ENCODE assay signal across 8 cellular contexts in genomic region chr13:30115257-30115600, GRCh38.
DNase-seq lines count a peak whose midpoint lies in the region; ATAC-seq and TF ChIP-seq lines count a peak whose summit lies in the region.

No MANE protein-coding gene starts in this region.

- H3K4me3 Mint-ChIP-seq in activated CD4-positive, alpha-beta T cell treated with anti-CD3 and anti-CD28 coated beads for 36 hours = peak overlapping the region; percentile 55
- H3K4me3 Mint-ChIP-seq in activated naive CD8-positive, alpha-beta T cell treated with anti-CD3 and anti-CD28 coated beads for 36 hours = peak overlapping the region; percentile 72

- no peaks in the 10 kb centered on the region for H3K9me3 ChIP-seq in thoracic aorta

- H3K27me3 ChIP-seq in layer of hippocampus (ENCODE audit: control insufficient read depth, insufficient read depth, low read length) (no peaks in the 10 kb centered on the region), thoracic aorta (replicated peaks; ENCODE audit: insufficient read depth) (no peaks in the 10 kb centered on the region)

- H3K27me3 Mint-ChIP-seq in activated CD4-positive, alpha-beta T cell treated with anti-CD3 and anti-CD28 coated beads for 36 hours = no peaks in the 10 kb centered on the region
- H3K27me3 Mint-ChIP-seq in activated naive CD8-positive, alpha-beta T cell treated with anti-CD3 and anti-CD28 coated beads for 36 hours = peaks cover 3% of the 10 kb centered on the region

- no peaks in the 10 kb centered on the region for H3K9me3 Mint-ChIP-seq in activated CD4-positive, alpha-beta T cell treated with anti-CD3 and anti-CD28 coated beads for 36 hours (ENCODE audit: low read depth)
- H3K9me3 Mint-ChIP-seq in activated naive CD8-positive, alpha-beta T cell treated with anti-CD3 and anti-CD28 coated beads for 36 hours = no peaks in the 10 kb centered on the region

- peak overlapping the region; percentile 72 for H3K4me3 ChIP-seq in thoracic aorta

- no peaks in the 10 kb centered on the region for H3K36me3 Mint-ChIP-seq in activated CD4-positive, alpha-beta T cell treated with anti-CD3 and anti-CD28 coated beads for 36 hours (ENCODE audit: low read depth)
- no peaks in the 10 kb centered on the region for H3K36me3 Mint-ChIP-seq in activated naive CD8-positive, alpha-beta T cell treated with anti-CD3 and anti-CD28 coated beads for 36 hours

- peaks cover 22 to 24% of the 10 kb centered on the region in 2 donors for H3K4me1 ChIP-seq in thoracic aorta (ENCODE audit: control insufficient read depth in 1 of 2, low read depth in 2 of 2)

- ATAC-seq in activated CD4-positive, alpha-beta T cell treated with anti-CD3 and anti-CD28 coated beads for 36 hours = peak; percentile 3
- ATAC-seq in thoracic aorta (ENCODE audit: insufficient number of reproducible peaks, low FRiP score, low read depth) (no peak), GM21447 (IDR thresholded peaks at IDR 0.05; ENCODE audit: unreplicated experiment) (no peak)

- TF ChIP-seq CTCF in thoracic aorta (IDR thresholded peaks at IDR 0.05) = no peak

- H3K4me1 Mint-ChIP-seq in activated CD4-positive, alpha-beta T cell treated with anti-CD3 and anti-CD28 coated beads for 36 hours = peaks cover 38% of the 10 kb centered on the region
- H3K4me1 Mint-ChIP-seq in activated naive CD8-positive, alpha-beta T cell treated with anti-CD3 and anti-CD28 coated beads for 36 hours = peaks cover 28% of the 10 kb centered on the region

- H3K27ac ChIP-seq in layer of hippocampus (ENCODE audit: low read depth, low read length) (peak overlapping the region; percentile 67), thoracic aorta (no peak overlapping the region)

- CTCF ChIA-PET in activated CD4-positive, alpha-beta T cell treated with anti-CD3 and anti-CD28 coated beads for 36 hours (lab: Charles Lee) = interaction anchor here (0.6 to 10.1 kb wide), 45 partner anchors 8 to 606 kb away, joined by 3 to 178 read pairs (median 4); no protein-coding TSS in a partner anchor

- H3K36me3 ChIP-seq in thoracic aorta = no peaks in the 10 kb centered on the region

- POLR2A ChIA-PET in activated CD4-positive, alpha-beta T cell treated with anti-CD3 and anti-CD28 coated beads for 36 hours (lab: Charles Lee) = interaction anchor here (1.7 kb wide), 2 partner anchors 180 to 344 kb away, joined by 3 to 9 read pairs; no protein-coding TSS in a partner anchor

- intact Hi-C loops in activated CD4-positive, alpha-beta T cell treated with anti-CD3 and anti-CD28 coated beads for 36 hours (cut with DNase I, micrococcal nuclease) = loop anchor here (1.0 to 10.0 kb wide), 7 partner anchors 180 to 610 kb away; partner anchors contain the start of genes KATNAL1 (in 1 of the 2) and SLC7A1 (in 1 of the 2)
- intact Hi-C loops in posterior vena cava (cut with DNase I) = loop anchor here (10.0 kb wide), 4 partner anchors 270 to 600 kb away; partner anchors contain the start of gene SLC7A1 (in 1 of the 2)

- no peak overlapping the region for H3K27ac Mint-ChIP-seq in activated CD4-positive, alpha-beta T cell treated with anti-CD3 and anti-CD28 coated beads for 36 hours
- no peak overlapping the region for H3K27ac Mint-ChIP-seq in activated naive CD8-positive, alpha-beta T cell treated with anti-CD3 and anti-CD28 coated beads for 36 hours

- DNase-seq in activated CD4-positive, alpha-beta T cell treated with anti-CD3 and anti-CD28 coated beads for 36 hours = no peak
- no peak for DNase-seq in activated CD4-positive, alpha-beta T cell treated with anti-CD3 and anti-CD28 coated beads, Interleukin-2, amount 50 U/mL, for 4 hours
- DNase-seq in activated naive CD8-positive, alpha-beta T cell treated with anti-CD3 and anti-CD28 coated beads for 36 hours = no peak
- no peak for DNase-seq in thoracic aorta (ENCODE audit: low spot score)
- no peak for DNase-seq in ureter (ENCODE audit: low spot score)
- DNase-seq in posterior vena cava (ENCODE audit: low spot score) = no peak
